Comparison of ENCODE assay signal across 8 cellular contexts in the genomic region with DNA sequence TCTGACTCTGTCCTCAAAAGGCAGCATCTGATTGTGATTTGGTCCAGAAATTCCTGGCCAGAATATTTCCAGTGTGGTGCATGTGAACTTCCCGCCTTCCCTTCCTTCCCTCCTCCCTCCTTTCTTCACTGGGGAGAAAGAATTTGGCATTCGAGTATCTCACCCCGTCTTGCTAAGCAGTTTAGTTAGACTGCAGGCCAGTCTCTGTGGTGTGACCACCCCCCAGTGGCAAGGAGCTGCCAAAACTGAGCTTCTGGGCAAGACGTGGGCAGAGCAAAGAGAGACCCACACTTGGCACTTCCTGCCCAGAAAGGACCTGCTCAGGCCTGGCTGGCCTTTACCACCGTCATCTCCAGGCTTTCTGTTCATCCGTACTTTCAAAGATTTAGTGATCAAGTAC. TPM values are rescaled to one million over a fixed set of nuclear protein-coding genes. Genes with fewer than 3 reads are reported as not detected.
DNase-seq lines count a peak whose midpoint lies in the region; ATAC-seq and TF ChIP-seq lines count a peak whose summit lies in the region.

No MANE protein-coding gene starts in this region.

- H3K27ac ChIP-seq in GM23338 (ENCODE audit: low read depth) (no peak overlapping the region), smooth muscle cell (ENCODE audit: low read depth) (no peak overlapping the region)

- H3K9me3 Mint-ChIP-seq in GM23338, result no peaks in the 10 kb centered on the region

- H4K20me1 ChIP-seq in GM23338 (replicated peaks; ENCODE audit: insufficient read depth) (no peaks in the 10 kb centered on the region), smooth muscle cell (ENCODE audit: low read depth) (no peaks in the 10 kb centered on the region)

- peaks cover 16% of the 10 kb centered on the region for H3K4me1 Mint-ChIP-seq in GM23338

- DNase-seq in AG09309 (ENCODE audit: low read depth) (peak; percentile 4), GM23338 (ENCODE audit: low spot score) (peak; percentile 36), fibroblast of villous mesenchyme (ENCODE audit: low read depth) (peak; percentile 15), smooth muscle cell (lab: John Stamatoyannopoulos, UW; ENCODE audit: unreplicated experiment) (no peak), NCI-H345 treated with DMSO at 0.1 percent for 48 hours (lab: John Stamatoyannopoulos, UW; ENCODE audit: unreplicated experiment) (no peak), middle frontal gyrus (ENCODE audit: extremely low spot score, low spot score) (no peak), DMS79 treated with DMSO at 0.1 percent for 48 hours (lab: John Stamatoyannopoulos, UW) (no peak)
- DNase-seq in activated CD4-positive, alpha-beta T cell treated with anti-CD3 and anti-CD28 coated beads, Interleukin-2, amount 50 U/mL, for 48 hours, result peak; percentile 21 to 49

- H3K27ac Mint-ChIP-seq in GM23338, result no peak overlapping the region

- peaks cover 5% of the 10 kb centered on the region for H3K27me3 Mint-ChIP-seq in GM23338 (ENCODE audit: insufficient read depth, low read depth, poor library complexity)

- H3K79me2 ChIP-seq in GM23338 (replicated peaks; ENCODE audit: insufficient read depth), result no peaks in the 10 kb centered on the region
- H3K79me2 ChIP-seq in smooth muscle cell (ENCODE audit: low read depth), result no peaks in the 10 kb centered on the region

- H3K36me3 ChIP-seq in GM23338 (ENCODE audit: insufficient read depth) (no peaks in the 10 kb centered on the region), smooth muscle cell (ENCODE audit: low read depth) (no peaks in the 10 kb centered on the region)

- H3K27me3 ChIP-seq in GM23338 (ENCODE audit: insufficient read depth), result no peaks in the 10 kb centered on the region
- H3K27me3 ChIP-seq in smooth muscle cell (ENCODE audit: low read depth), result no peaks in the 10 kb centered on the region

- H3F3A ChIP-seq in GM23338 (replicated peaks; ENCODE audit: low read depth) (no peaks in the 10 kb centered on the region), smooth muscle cell (ENCODE audit: low read depth) (no peaks in the 10 kb centered on the region)

- H3K4me3 Mint-ChIP-seq in GM23338, result no peak overlapping the region

- H3K36me3 Mint-ChIP-seq in GM23338 (ENCODE audit: low read depth), result no peaks in the 10 kb centered on the region; the same call in 2 of the 3 replicates

- H3K4me3 ChIP-seq in AG09309 (ENCODE audit: control insufficient read depth, low read depth, low read length) (no peak overlapping the region), GM23338 (no peak overlapping the region), fibroblast of villous mesenchyme (ENCODE audit: low read depth, low read length) (no peak overlapping the region), smooth muscle cell (no peak overlapping the region)

- H2AFZ ChIP-seq in GM23338, result no peak overlapping the region
- H2AFZ ChIP-seq in smooth muscle cell (ENCODE audit: low read depth), result no peak overlapping the region

- no peak overlapping the region for H3K9ac ChIP-seq in smooth muscle cell (ENCODE audit: low read depth)

- TF ChIP-seq CTCF in AG09309 (IDR thresholded peaks at IDR 0.05; ENCODE audit: control insufficient read depth, insufficient read depth, low read depth, low read length, missing control alignments) (peak; percentile 39), GM23338 (conservative IDR thresholded peaks at IDR 0.05; ENCODE audit: low read depth in 2 of 2) (peak; percentile 35 to 63), fibroblast of villous mesenchyme (IDR thresholded peaks at IDR 0.05; ENCODE audit: insufficient read depth, low read depth, low read length) (peak; percentile 31), smooth muscle cell (IDR thresholded peaks at IDR 0.05; ENCODE audit: borderline replicate concordance, insufficient read depth, poor library complexity, severe bottlenecking) (peak; percentile 28)

- H3K4me1 ChIP-seq in GM23338 (ENCODE audit: insufficient read depth) (peaks cover 9% of the 10 kb centered on the region; the same call in 1 of the 2 replicates), smooth muscle cell (ENCODE audit: low read depth) (no peaks in the 10 kb centered on the region)

- H3K9me3 ChIP-seq in smooth muscle cell (replicated peaks; ENCODE audit: low read depth), result no peaks in the 10 kb centered on the region

- H3K4me2 ChIP-seq in GM23338, result no peak overlapping the region
- H3K4me2 ChIP-seq in smooth muscle cell, result no peak overlapping the region

- WGBS in smooth muscle cell (ENCODE audit: low lambda C conversion rate), result 61% methylated on average over 6 of the region's 6 CpGs

- no peaks in the 10 kb centered on the region for H3K9me2 ChIP-seq in GM23338 (ENCODE audit: insufficient read depth)

- peak; percentile 86 for ATAC-seq in GM23338

TF ChIP-seq in GM23338, 12 proteins besides CTCF, POLR2A, EP300 and RAD21 (continues in another document):
- TF ChIP-seq, protein P1, sequence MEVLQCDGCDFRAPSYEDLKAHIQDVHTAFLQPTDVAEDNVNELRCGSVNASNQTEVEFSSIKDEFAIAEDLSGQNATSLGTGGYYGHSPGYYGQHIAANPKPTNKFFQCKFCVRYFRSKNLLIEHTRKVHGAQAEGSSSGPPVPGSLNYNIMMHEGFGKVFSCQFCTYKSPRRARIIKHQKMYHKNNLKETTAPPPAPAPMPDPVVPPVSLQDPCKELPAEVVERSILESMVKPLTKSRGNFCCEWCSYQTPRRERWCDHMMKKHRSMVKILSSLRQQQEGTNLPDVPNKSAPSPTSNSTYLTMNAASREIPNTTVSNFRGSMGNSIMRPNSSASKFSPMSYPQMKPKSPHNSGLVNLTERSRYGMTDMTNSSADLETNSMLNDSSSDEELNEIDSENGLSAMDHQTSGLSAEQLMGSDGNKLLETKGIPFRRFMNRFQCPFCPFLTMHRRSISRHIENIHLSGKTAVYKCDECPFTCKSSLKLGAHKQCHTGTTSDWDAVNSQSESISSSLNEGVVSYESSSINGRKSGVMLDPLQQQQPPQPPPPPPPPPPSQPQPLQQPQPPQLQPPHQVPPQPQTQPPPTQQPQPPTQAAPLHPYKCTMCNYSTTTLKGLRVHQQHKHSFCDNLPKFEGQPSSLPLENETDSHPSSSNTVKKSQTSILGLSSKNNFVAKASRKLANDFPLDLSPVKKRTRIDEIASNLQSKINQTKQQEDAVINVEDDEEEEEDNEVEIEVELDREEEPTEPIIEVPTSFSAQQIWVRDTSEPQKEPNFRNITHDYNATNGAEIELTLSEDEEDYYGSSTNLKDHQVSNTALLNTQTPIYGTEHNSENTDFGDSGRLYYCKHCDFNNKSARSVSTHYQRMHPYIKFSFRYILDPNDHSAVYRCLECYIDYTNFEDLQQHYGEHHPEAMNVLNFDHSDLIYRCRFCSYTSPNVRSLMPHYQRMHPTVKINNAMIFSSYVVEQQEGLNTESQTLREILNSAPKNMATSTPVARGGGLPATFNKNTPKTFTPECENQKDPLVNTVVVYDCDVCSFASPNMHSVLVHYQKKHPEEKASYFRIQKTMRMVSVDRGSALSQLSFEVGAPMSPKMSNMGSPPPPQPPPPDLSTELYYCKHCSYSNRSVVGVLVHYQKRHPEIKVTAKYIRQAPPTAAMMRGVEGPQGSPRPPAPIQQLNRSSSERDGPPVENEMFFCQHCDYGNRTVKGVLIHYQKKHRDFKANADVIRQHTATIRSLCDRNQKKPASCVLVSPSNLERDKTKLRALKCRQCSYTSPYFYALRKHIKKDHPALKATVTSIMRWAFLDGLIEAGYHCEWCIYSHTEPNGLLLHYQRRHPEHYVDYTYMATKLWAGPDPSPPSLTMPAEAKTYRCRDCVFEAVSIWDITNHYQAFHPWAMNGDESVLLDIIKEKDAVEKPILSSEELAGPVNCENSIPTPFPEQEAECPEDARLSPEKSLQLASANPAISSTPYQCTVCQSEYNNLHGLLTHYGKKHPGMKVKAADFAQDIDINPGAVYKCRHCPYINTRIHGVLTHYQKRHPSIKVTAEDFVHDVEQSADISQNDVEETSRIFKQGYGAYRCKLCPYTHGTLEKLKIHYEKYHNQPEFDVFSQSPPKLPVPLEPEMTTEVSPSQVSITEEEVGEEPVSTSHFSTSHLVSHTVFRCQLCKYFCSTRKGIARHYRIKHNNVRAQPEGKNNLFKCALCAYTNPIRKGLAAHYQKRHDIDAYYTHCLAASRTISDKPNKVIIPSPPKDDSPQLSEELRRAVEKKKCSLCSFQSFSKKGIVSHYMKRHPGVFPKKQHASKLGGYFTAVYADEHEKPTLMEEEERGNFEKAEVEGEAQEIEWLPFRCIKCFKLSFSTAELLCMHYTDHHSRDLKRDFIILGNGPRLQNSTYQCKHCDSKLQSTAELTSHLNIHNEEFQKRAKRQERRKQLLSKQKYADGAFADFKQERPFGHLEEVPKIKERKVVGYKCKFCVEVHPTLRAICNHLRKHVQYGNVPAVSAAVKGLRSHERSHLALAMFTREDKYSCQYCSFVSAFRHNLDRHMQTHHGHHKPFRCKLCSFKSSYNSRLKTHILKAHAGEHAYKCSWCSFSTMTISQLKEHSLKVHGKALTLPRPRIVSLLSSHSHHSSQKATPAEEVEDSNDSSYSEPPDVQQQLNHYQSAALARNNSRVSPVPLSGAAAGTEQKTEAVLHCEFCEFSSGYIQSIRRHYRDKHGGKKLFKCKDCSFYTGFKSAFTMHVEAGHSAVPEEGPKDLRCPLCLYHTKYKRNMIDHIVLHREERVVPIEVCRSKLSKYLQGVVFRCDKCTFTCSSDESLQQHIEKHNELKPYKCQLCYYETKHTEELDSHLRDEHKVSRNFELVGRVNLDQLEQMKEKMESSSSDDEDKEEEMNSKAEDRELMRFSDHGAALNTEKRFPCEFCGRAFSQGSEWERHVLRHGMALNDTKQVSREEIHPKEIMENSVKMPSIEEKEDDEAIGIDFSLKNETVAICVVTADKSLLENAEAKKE (CRISPR knock-in tag; IDR thresholded peaks at IDR 0.05), result no peak
- TF ChIP-seq ZNF331 (CRISPR knock-in tag; IDR thresholded peaks at IDR 0.05; ENCODE audit: low read depth) (no peak), JUNB (IDR thresholded peaks at IDR 0.05; ENCODE audit: unreplicated experiment) (no peak)
- TF ChIP-seq, protein P2, sequence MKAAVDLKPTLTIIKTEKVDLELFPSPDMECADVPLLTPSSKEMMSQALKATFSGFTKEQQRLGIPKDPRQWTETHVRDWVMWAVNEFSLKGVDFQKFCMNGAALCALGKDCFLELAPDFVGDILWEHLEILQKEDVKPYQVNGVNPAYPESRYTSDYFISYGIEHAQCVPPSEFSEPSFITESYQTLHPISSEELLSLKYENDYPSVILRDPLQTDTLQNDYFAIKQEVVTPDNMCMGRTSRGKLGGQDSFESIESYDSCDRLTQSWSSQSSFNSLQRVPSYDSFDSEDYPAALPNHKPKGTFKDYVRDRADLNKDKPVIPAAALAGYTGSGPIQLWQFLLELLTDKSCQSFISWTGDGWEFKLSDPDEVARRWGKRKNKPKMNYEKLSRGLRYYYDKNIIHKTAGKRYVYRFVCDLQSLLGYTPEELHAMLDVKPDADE (IDR thresholded peaks at IDR 0.05), result no peak

RNA-seq across cellular contexts. Expression of a gene that starts 36.4 kb away (rescaled TPM):
- total RNA-seq in GM23338 (2014; rRNA removed; shearing (Covaris generic)), result not detected in 2 replicates
- polyA plus RNA-seq in GM23338 (2016; fragmentation: Nextera tagmentation; extraction: Ambion mirVana) (not detected in 2 replicates), smooth muscle cell (not detected in 2 replicates)
- total RNA-seq in fibroblast of villous mesenchyme (not detected in 2 replicates), smooth muscle cell (not detected in 2 replicates)

RNA-seq across cellular contexts. Expression of a gene that starts 48.7 kb away (rescaled TPM):
- total RNA-seq in GM23338 (2014; rRNA removed; shearing (Covaris generic)), result 0.66 and 3.3 TPM in 2 replicates
- polyA plus RNA-seq in GM23338 (2016; fragmentation: Nextera tagmentation; extraction: Ambion mirVana) (0.12 and 0.27 TPM in 2 replicates), smooth muscle cell (0.56 TPM in 1 of 2 replicates, not detected in the other)
- total RNA-seq in fibroblast of villous mesenchyme (not detected in 2 replicates), smooth muscle cell (0.63 and 0.90 TPM in 2 replicates)

Comparison
In these comparisons a context has a peak if more than half of its experiments do, and no peak if none do; other contexts are left out.
1. DNase-seq: peak in AG09309 (single experiment), GM23338 (single experiment), activated CD4-positive, alpha-beta T cell treated with anti-CD3 and anti-CD28 coated beads, Interleukin-2, amount 50 U/mL, for 48 hours (2 of 2) and fibroblast of villous mesenchyme (single experiment); none in smooth muscle cell (single experiment), NCI-H345 treated with DMSO at 0.1 percent for 48 hours (single experiment), middle frontal gyrus (single experiment) and DMS79 treated with DMSO at 0.1 percent for 48 hours (single experiment).
2. Peak in every context shown above with its lines, with median percentiles within 50 percentile points of each other: CTCF ChIP-seq.